Comparison of ENCODE assay signal across 1 cellular context in the genomic region with DNA sequence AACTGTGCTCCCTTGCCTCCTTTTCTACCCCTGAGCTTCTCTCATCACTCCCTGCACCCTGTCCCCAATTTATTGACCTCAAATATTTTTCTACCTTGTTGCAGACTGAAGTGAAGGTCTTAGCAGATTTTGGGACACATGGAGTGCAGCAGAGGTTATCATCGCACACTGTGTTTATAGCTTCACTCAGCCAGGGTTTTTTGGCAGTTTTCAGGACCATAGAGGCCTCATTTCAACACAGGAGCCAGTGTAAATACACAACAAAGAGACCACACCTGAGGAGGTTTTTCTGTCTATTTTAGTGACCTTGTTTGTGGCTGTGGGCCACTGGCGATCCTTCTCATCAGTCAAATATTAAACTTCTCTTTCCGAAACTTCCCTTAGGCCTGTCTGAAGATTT.
TF ChIP-seq lines count a peak whose summit lies in the region.

No MANE protein-coding gene starts in this region.

TF ChIP-seq in IMR-90, 13 proteins besides CTCF, POLR2A, EP300 and RAD21 (continued from another document):
- TF ChIP-seq SMC3 (IDR thresholded peaks at IDR 0.05; ENCODE audit: low read depth, low read length), result no peak
- TF ChIP-seq, protein P1, sequence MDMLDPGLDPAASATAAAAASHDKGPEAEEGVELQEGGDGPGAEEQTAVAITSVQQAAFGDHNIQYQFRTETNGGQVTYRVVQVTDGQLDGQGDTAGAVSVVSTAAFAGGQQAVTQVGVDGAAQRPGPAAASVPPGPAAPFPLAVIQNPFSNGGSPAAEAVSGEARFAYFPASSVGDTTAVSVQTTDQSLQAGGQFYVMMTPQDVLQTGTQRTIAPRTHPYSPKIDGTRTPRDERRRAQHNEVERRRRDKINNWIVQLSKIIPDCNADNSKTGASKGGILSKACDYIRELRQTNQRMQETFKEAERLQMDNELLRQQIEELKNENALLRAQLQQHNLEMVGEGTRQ (IDR thresholded peaks at IDR 0.05; ENCODE audit: low read depth, low read length), result no peak
- no peak for TF ChIP-seq MXI1 (IDR thresholded peaks at IDR 0.05; ENCODE audit: borderline replicate concordance, low read depth, low read length)
- no peak for TF ChIP-seq RCOR1 (IDR thresholded peaks at IDR 0.05; ENCODE audit: insufficient replicate concordance, low read length)
- TF ChIP-seq FOS (IDR thresholded peaks at IDR 0.05; ENCODE audit: low read depth, low read length), result no peak
- TF ChIP-seq RFX5 (IDR thresholded peaks at IDR 0.05; ENCODE audit: low read depth, low read length), result no peak
- TF ChIP-seq CEBPB (IDR thresholded peaks at IDR 0.05; ENCODE audit: low read depth, low read length), result no peak
- TF ChIP-seq MAZ (IDR thresholded peaks at IDR 0.05; ENCODE audit: borderline replicate concordance, low read depth, low read length), result no peak
- no peak for TF ChIP-seq BHLHE40 (IDR thresholded peaks at IDR 0.05; ENCODE audit: low read depth, low read length)
- TF ChIP-seq NFE2L2 (IDR thresholded peaks at IDR 0.05; ENCODE audit: low read depth, low read length), result no peak
TF ChIP-seq in IMR-90: peak in this region for 0.
